30 cellular contexts compared by ENCODE assay signal in the genomic region with DNA sequence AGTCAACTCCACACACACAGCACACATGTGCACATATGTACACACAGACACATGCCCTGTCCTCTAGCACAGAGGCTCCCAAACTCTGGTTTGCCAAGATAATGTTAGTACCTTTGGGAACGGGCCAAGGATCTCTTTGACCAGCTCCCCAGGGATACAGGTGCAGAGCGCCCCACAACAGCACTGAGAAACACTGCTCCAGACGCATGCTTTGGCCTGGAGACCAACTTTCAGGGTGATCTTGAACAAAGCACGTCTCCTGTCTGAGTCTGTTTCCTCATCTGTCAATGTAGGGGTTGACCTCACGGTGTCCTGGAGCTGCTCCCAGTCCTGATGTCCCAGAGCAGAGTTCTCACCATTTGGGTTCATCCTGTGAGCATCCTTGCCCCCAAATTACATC. TPM values are rescaled to one million over a fixed set of nuclear protein-coding genes. Genes with fewer than 3 reads are reported as not detected.
"Had no signal": no experiment of that assay in that cellular context is flagged by ENCODE, and none has a peak within 500 bp of the region (broad histone marks: within the 10 kb centered on the region; RNA-seq: fewer than 3 reads in every experiment).

No MANE protein-coding gene starts in this region.

- H3K27me3 ChIP-seq: brain microvascular endothelial cell had no signal

- H3K36me3 Mint-ChIP-seq: activated naive CD4-positive, alpha-beta T cell treated with anti-CD3 and anti-CD28 coated beads, Interleukin-2, amount 10 ng/mL, durations not matched to agents 7 days and 5 days had no signal

- H3K36me3 ChIP-seq: brain microvascular endothelial cell, cardiac muscle cell, SJSA1 had no signal

- H3K27me3 Mint-ChIP-seq: activated naive CD8-positive, alpha-beta T cell treated with anti-CD3 and anti-CD28 coated beads for 36 hours had no signal

- H3K27ac ChIP-seq: brain microvascular endothelial cell, cardiac muscle cell, SJSA1 had no signal

- H3K4me1 Mint-ChIP-seq: activated naive CD8-positive, alpha-beta T cell treated with anti-CD3 and anti-CD28 coated beads for 36 hours had no signal

- H3K9me3 Mint-ChIP-seq: activated naive CD4-positive, alpha-beta T cell treated with anti-CD3 and anti-CD28 coated beads, Interleukin-2, amount 10 ng/mL, durations not matched to agents 7 days and 5 days; activated naive CD8-positive, alpha-beta T cell treated with anti-CD3 and anti-CD28 coated beads for 36 hours; activated T-cell treated with anti-CD3 and anti-CD28 coated beads, Interleukin-2, amount 50 U/mL, for 4 hours; T-helper 2 cell treated with Interferon-gamma antibody and Interleukin-4, amounts not matched to agents 5 μg/mL and 100 μg/mL, for 36 hours had no signal

- H3K4me3 Mint-ChIP-seq: activated CD8-positive, alpha-beta T cell treated with anti-CD3 and anti-CD28 coated beads, Interleukin-2, amount 10 ng/mL, durations not matched to agents 7 days and 5 days; activated naive CD4-positive, alpha-beta T cell treated with anti-CD3 and anti-CD28 coated beads, Interleukin-2, amount 10 ng/mL, durations not matched to agents 7 days and 5 days; activated naive CD8-positive, alpha-beta T cell treated with anti-CD3 and anti-CD28 coated beads for 36 hours; activated T-cell treated with anti-CD3 and anti-CD28 coated beads, Interleukin-2, amount 50 U/mL, for 4 hours; T-helper 2 cell treated with Interferon-gamma antibody and Interleukin-4, amounts not matched to agents 5 μg/mL and 100 μg/mL, for 36 hours had no signal

- ATAC-seq: activated CD8-positive, alpha-beta T cell treated with anti-CD3 and anti-CD28 coated beads, Interleukin-2, amount 10 ng/mL, durations not matched to agents 7 days and 5 days; activated T-cell treated with anti-CD3 and anti-CD28 coated beads, Interleukin-2, amount 50 U/mL, for 4 hours; Panc1; SK-N-SH treated with all-trans-retinoic acid at 6 μM for 48 hours had no signal

- H3K9me3 ChIP-seq: SJSA1 had no signal

- DNase-seq: activated CD4-positive, alpha-beta T cell treated with anti-CD3 and anti-CD28 coated beads for 48 hours; activated CD4-positive, alpha-beta T cell treated with anti-CD3 and anti-CD28 coated beads, Interleukin-2, amount 50 U/mL, for 4 hours; activated CD4-positive, CD25-positive, alpha-beta regulatory T cell treated with anti-CD3 and anti-CD28 coated beads, Interleukin-2, amount 50 U/mL, for 72 hours; activated CD8-positive, alpha-beta T cell treated with anti-CD3 and anti-CD28 coated beads, Interleukin-2, amount 10 ng/mL, durations not matched to agents 7 days and 5 days; activated gamma-delta T cell treated with Interleukin-2 at 50 U/mL for 16 hours; activated naive CD4-positive, alpha-beta T cell treated with anti-CD3 and anti-CD28 coated beads, Interleukin-2, amount 10 ng/mL, durations not matched to agents 7 days and 5 days; activated naive CD8-positive, alpha-beta T cell treated with anti-CD3 and anti-CD28 coated beads for 36 hours; activated T-cell treated with anti-CD3 and anti-CD28 coated beads, Interleukin-2, amount 50 U/mL, for 4 hours; brain microvascular endothelial cell; Karpas-422; MM.1S; NCI-H146; NCI-H1930; NCI-H2171; NCI-H2227 treated with DMSO at 0.1 percent for 48 hours; NCI-H526 treated with DMSO at 0.1 percent for 48 hours; NCI-H82; OCI-M1; RPMI8226; SHP77; SW 1271 had no signal

- H3K27ac Mint-ChIP-seq: activated CD8-positive, alpha-beta T cell treated with anti-CD3 and anti-CD28 coated beads, Interleukin-2, amount 10 ng/mL, durations not matched to agents 7 days and 5 days; activated naive CD4-positive, alpha-beta T cell treated with anti-CD3 and anti-CD28 coated beads, Interleukin-2, amount 10 ng/mL, durations not matched to agents 7 days and 5 days; activated naive CD8-positive, alpha-beta T cell treated with anti-CD3 and anti-CD28 coated beads for 36 hours; T-helper 2 cell treated with Interferon-gamma antibody and Interleukin-4, amounts not matched to agents 5 μg/mL and 100 μg/mL, for 36 hours had no signal

- H3K4me3 ChIP-seq: cardiac muscle cell, SJSA1 had no signal

- H3K4me1 ChIP-seq: SJSA1 had no signal

RNA-seq across cellular contexts. Expression of gene SKOR1, which starts 15.9 kb away (rescaled TPM):
- total RNA-seq: SJSA1 had no signal
- polyA plus RNA-seq: cardiac muscle cell had no signal

RNA-seq across cellular contexts. Expression of gene RNU6-1, which starts 30.4 kb away (rescaled TPM):
- total RNA-seq: activated CD8-positive, alpha-beta T cell treated with anti-CD3 and anti-CD28 coated beads, Interleukin-2, amount 10 ng/mL, durations not matched to agents 7 days and 5 days; activated naive CD8-positive, alpha-beta T cell treated with anti-CD3 and anti-CD28 coated beads for 36 hours; activated T-cell treated with anti-CD3 and anti-CD28 coated beads, Interleukin-2, amount 50 U/mL, for 4 hours; cardiac muscle cell; cerebellum; NCI-H460; SJSA1; T-helper 1 cell treated with Interleukin-12 subunit alpha and Interleukin-12 subunit beta and Interleukin-4 antibody, amounts not matched to agents 30 ng/mL and 1 ng/mL, for 36 hours had no signal
- polyA plus RNA-seq: adipose tissue, cardiac muscle cell had no signal
